Comparison of ENCODE assay signal across 2 cellular contexts in genomic region chr15:88928192-88928591, GRCh38.
TF ChIP-seq lines count a peak whose summit lies in the region.

No MANE protein-coding gene starts in this region.

TF ChIP-seq in HEK293, 187 proteins besides CTCF, POLR2A, EP300 and RAD21:
- TF ChIP-seq SETDB1 (IDR thresholded peaks at IDR 0.05; ENCODE audit: insufficient read length, low read length), result peak; percentile 95

TF ChIP-seq in K562, 482 proteins besides CTCF, POLR2A, EP300 and RAD21 (continued from another document):
- peak; percentile 27 for TF ChIP-seq ZNF280A (IDR thresholded peaks at IDR 0.05; ENCODE audit: low read depth, partially characterized antibody)
- peak in 1 of 2 experiments; percentile 69; a peak in 1 of 3 replicates for TF ChIP-seq CBX3 (IDR thresholded peaks at IDR 0.05; ENCODE audit: borderline replicate concordance in 1 of 2, low read length in 2 of 2)
